28 cellular contexts compared by ENCODE assay signal in the genomic region with DNA sequence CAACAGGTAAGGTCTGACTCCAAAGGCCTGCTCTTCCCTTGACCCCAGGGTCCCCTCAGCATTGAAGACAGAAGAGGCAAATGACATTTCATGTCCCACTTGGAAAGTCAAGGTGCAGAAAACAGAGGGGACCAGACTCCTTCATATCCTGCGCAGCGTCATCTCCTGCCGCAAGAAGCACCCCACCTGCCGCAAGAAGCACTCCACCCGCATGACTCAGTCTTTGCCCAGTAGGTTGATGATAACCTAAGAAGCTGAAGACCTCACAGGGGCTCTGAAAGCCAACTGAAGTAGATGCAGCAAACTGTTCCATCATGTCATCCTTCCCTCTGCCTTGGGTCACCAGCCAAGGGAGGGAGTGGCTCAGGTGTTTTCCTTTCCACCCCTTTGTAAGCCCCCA.
"Had no signal": no experiment of that assay in that cellular context is flagged by ENCODE, and none has a peak within 500 bp of the region (broad histone marks: within the 10 kb centered on the region; RNA-seq: fewer than 3 reads in every experiment).

No MANE protein-coding gene starts in this region.

- H3K27ac Mint-ChIP-seq: naive thymus-derived CD4-positive, alpha-beta T cell; natural killer cell treated with Interleukin-12 subunit alpha and Interleukin-12 subunit beta and Interleukin-15 and Interleukin-18, amount 100 ng/mL, for 72 hours; stimulated activated naive B cell treated with anti-CD40 and anti-IgM and Interleukin-4, amounts not matched to agents 10 μg/mL and 1 μg/mL and 100 μg/mL, for 72 hours had no signal

- H3K9me3 Mint-ChIP-seq: naive thymus-derived CD4-positive, alpha-beta T cell; natural killer cell treated with Interleukin-12 subunit alpha and Interleukin-12 subunit beta and Interleukin-15 and Interleukin-18, amount 100 ng/mL, for 72 hours; neural crest cell; stimulated activated naive B cell treated with anti-CD40 and anti-IgM and Interleukin-4, amounts not matched to agents 10 μg/mL and 1 μg/mL and 100 μg/mL, for 72 hours had no signal

- H3K4me2 ChIP-seq: hepatocyte had no signal

- H3K36me3 Mint-ChIP-seq: natural killer cell treated with Interleukin-12 subunit alpha and Interleukin-12 subunit beta and Interleukin-15 and Interleukin-18, amount 100 ng/mL, for 72 hours; stimulated activated naive B cell treated with anti-CD40 and anti-IgM and Interleukin-4, amounts not matched to agents 10 μg/mL and 1 μg/mL and 100 μg/mL, for 72 hours had no signal

- ATAC-seq: left colon; naive thymus-derived CD4-positive, alpha-beta T cell; natural killer cell treated with Interleukin-12 subunit alpha and Interleukin-12 subunit beta and Interleukin-15 and Interleukin-18, amount 100 ng/mL, for 72 hours; right cardiac atrium; stimulated activated naive CD8-positive, alpha-beta T cell treated with anti-CD3 and anti-CD28 coated beads, Interleukin-15, Interleukin-2, amounts not matched to agents 100 U/mL and 50 U/mL, for 24 hours had no signal

- H3K9me3 ChIP-seq: heart right ventricle, left lung, mucosa of descending colon, ovary, prostate gland, stomach, testis, thyroid gland, transverse colon, upper lobe of left lung had no signal

- H3K27me3 ChIP-seq: ovary, testis, thyroid gland had no signal

- H3K4me1 ChIP-seq: prostate gland, testis, thyroid gland, transverse colon, upper lobe of left lung had no signal

- H3K79me2 ChIP-seq: hepatocyte had no signal

- H2AFZ ChIP-seq: hepatocyte had no signal

- H3K27ac ChIP-seq: heart right ventricle, hepatocyte, left lung, ovary, prostate gland, skin epidermis, stomach, testis, thyroid gland, transverse colon, upper lobe of left lung had no signal

- H3K4me3 ChIP-seq: heart right ventricle, hepatocyte, left lung, lung, mucosa of descending colon, ovary, prostate gland, skin epidermis, stomach, testis, thyroid gland, transverse colon, upper lobe of left lung had no signal

- H3K36me3 ChIP-seq: heart right ventricle, left lung, ovary, prostate gland, stomach, thyroid gland, transverse colon, upper lobe of left lung had no signal

- H3K4me3 Mint-ChIP-seq: naive thymus-derived CD4-positive, alpha-beta T cell; natural killer cell treated with Interleukin-12 subunit alpha and Interleukin-12 subunit beta and Interleukin-15 and Interleukin-18, amount 100 ng/mL, for 72 hours; neural crest cell; stimulated activated naive B cell treated with anti-CD40 and anti-IgM and Interleukin-4, amounts not matched to agents 10 μg/mL and 1 μg/mL and 100 μg/mL, for 72 hours had no signal

- DNase-seq: heart right ventricle; islet precursor cell; left colon; left lung; mesendoderm; midbrain; mucosa of descending colon; naive thymus-derived CD4-positive, alpha-beta T cell; ovary; retina; right cardiac atrium; stimulated activated CD4-positive, alpha-beta T cell treated with anti-CD3 and anti-CD28 coated beads, Interleukin-12 subunit alpha, Interleukin-12 subunit beta, amount 100 ng/mL, for 4 hours; stimulated activated CD4-positive, alpha-beta T cell treated with anti-CD3 and anti-CD28 coated beads, Interleukin-15, amount 100 ng/mL, for 24 hours; stimulated activated CD4-positive, alpha-beta T cell treated with anti-CD3 and anti-CD28 coated beads, Interleukin-2, amount 100 ng/mL, for 24 hours; stimulated activated CD4-positive, alpha-beta T cell treated with anti-CD3 and anti-CD28 coated beads, Interleukin-4, amount 100 ng/mL, for 1 hour; stimulated activated naive B cell treated with anti-CD40 and anti-IgM and Interleukin-4, amounts not matched to agents 10 μg/mL and 1 μg/mL and 100 μg/mL, for 72 hours; stimulated activated naive CD8-positive, alpha-beta T cell treated with anti-CD3 and anti-CD28 coated beads, Interleukin-15, Interleukin-2, amounts not matched to agents 100 U/mL and 50 U/mL, for 24 hours; stomach; testis; thyroid gland; transverse colon; upper lobe of left lung had no signal
